Comparison of ENCODE assay signal across 13 cellular contexts in genomic region chr7:142768885-142769284, GRCh38. TPM values are rescaled to one million over a fixed set of nuclear protein-coding genes. Genes with fewer than 3 reads are reported as not detected.
"Had no signal": no experiment of that assay in that cellular context is flagged by ENCODE, and none has a peak within 500 bp of the region (broad histone marks: within the 10 kb centered on the region; RNA-seq: fewer than 3 reads in every experiment).

No MANE protein-coding gene starts in this region.

RNA-seq across cellular contexts. Expression of gene PRSS2, which starts 1.9 kb away (rescaled TPM):
- total RNA-seq: activated B cell treated with CpG ODN at 0.5 μM for 24 hours; activated CD4-positive, alpha-beta memory T cell treated with anti-CD3 and anti-CD28 coated beads for 36 hours; activated CD4-positive, alpha-beta memory T cell treated with anti-CD3 and anti-CD28 coated beads, Interleukin-2, amount 10 ng/mL, durations not matched to agents 7 days and 5 days; activated CD4-positive, alpha-beta T cell treated with anti-CD3 and anti-CD28 coated beads for 36 hours; activated CD4-positive, alpha-beta T cell treated with anti-CD3 and anti-CD28 coated beads, Interleukin-2, amount 10 ng/mL, durations not matched to agents 24 days and 14 days; activated CD4-positive, alpha-beta T cell treated with anti-CD3 and anti-CD28 coated beads, Interleukin-2, amount 10 ng/mL, durations not matched to agents 7 days and 5 days; activated CD8-positive, alpha-beta memory T cell treated with anti-CD3 and anti-CD28 coated beads for 36 hours; activated CD8-positive, alpha-beta memory T cell treated with anti-CD3 and anti-CD28 coated beads, Interleukin-2, amount 10 ng/mL, durations not matched to agents 7 days and 5 days; activated CD8-positive, alpha-beta T cell treated with anti-CD3 and anti-CD28 coated beads for 36 hours; activated CD8-positive, alpha-beta T cell treated with anti-CD3 and anti-CD28 coated beads, Interleukin-2, amount 10 ng/mL, durations not matched to agents 7 days and 5 days; T-helper 1 cell treated with Interleukin-12 subunit alpha and Interleukin-12 subunit beta and Interleukin-4 antibody, amounts not matched to agents 30 ng/mL and 1 ng/mL, for 36 hours; T-helper 17 cell; T-helper 2 cell treated with Interferon-gamma antibody and Interleukin-4, amounts not matched to agents 100 ng/mL and 5 ng/mL, for 36 hours had no signal

RNA-seq across cellular contexts. Expression of gene PRSS1, which starts 19.6 kb away (rescaled TPM):
- total RNA-seq: activated B cell treated with CpG ODN at 0.5 μM for 24 hours; activated CD4-positive, alpha-beta memory T cell treated with anti-CD3 and anti-CD28 coated beads for 36 hours; activated CD4-positive, alpha-beta memory T cell treated with anti-CD3 and anti-CD28 coated beads, Interleukin-2, amount 10 ng/mL, durations not matched to agents 7 days and 5 days; activated CD4-positive, alpha-beta T cell treated with anti-CD3 and anti-CD28 coated beads for 36 hours; activated CD4-positive, alpha-beta T cell treated with anti-CD3 and anti-CD28 coated beads, Interleukin-2, amount 10 ng/mL, durations not matched to agents 24 days and 14 days; activated CD4-positive, alpha-beta T cell treated with anti-CD3 and anti-CD28 coated beads, Interleukin-2, amount 10 ng/mL, durations not matched to agents 7 days and 5 days; activated CD8-positive, alpha-beta memory T cell treated with anti-CD3 and anti-CD28 coated beads for 36 hours; activated CD8-positive, alpha-beta memory T cell treated with anti-CD3 and anti-CD28 coated beads, Interleukin-2, amount 10 ng/mL, durations not matched to agents 7 days and 5 days; activated CD8-positive, alpha-beta T cell treated with anti-CD3 and anti-CD28 coated beads for 36 hours; activated CD8-positive, alpha-beta T cell treated with anti-CD3 and anti-CD28 coated beads, Interleukin-2, amount 10 ng/mL, durations not matched to agents 7 days and 5 days; T-helper 1 cell treated with Interleukin-12 subunit alpha and Interleukin-12 subunit beta and Interleukin-4 antibody, amounts not matched to agents 30 ng/mL and 1 ng/mL, for 36 hours; T-helper 17 cell; T-helper 2 cell treated with Interferon-gamma antibody and Interleukin-4, amounts not matched to agents 100 ng/mL and 5 ng/mL, for 36 hours had no signal
